Comparison of ENCODE assay signal across 23 cellular contexts in genomic region chr12:14310866-14311265, GRCh38.
"Had no signal": no experiment of that assay in that cellular context is flagged by ENCODE, and none has a peak within 500 bp of the region (broad histone marks: within the 10 kb centered on the region; RNA-seq: fewer than 3 reads in every experiment).

No MANE protein-coding gene starts in this region.

- H3K27me3 Mint-ChIP-seq: activated CD4-positive, alpha-beta memory T cell treated with anti-CD3 and anti-CD28 coated beads for 36 hours; stimulated activated naive CD8-positive, alpha-beta T cell treated with anti-CD3 and anti-CD28 coated beads, Interleukin-15, Interleukin-2, amounts not matched to agents 100 ng/mL and 50 ng/mL, for 24 hours had no signal

- H3K4me3 Mint-ChIP-seq: activated CD4-positive, alpha-beta memory T cell treated with anti-CD3 and anti-CD28 coated beads for 36 hours; activated naive CD4-positive, alpha-beta T cell treated with anti-CD3 and anti-CD28 coated beads for 36 hours; activated T-cell treated with anti-CD3 and anti-CD28 coated beads, Interleukin-2, amount 50 U/mL, for 72 hours; nephron; stimulated activated naive CD8-positive, alpha-beta T cell treated with anti-CD3 and anti-CD28 coated beads, Interleukin-15, Interleukin-2, amounts not matched to agents 100 ng/mL and 50 ng/mL, for 24 hours had no signal

- H3K27me3 ChIP-seq: cardiac muscle cell, gastroesophageal sphincter, neutrophil, ovary, right atrium auricular region, tibial artery had no signal

- DNase-seq: activated CD4-positive, alpha-beta memory T cell treated with anti-CD3 and anti-CD28 coated beads for 36 hours; activated CD4-positive, alpha-beta T cell treated with anti-CD3 and anti-CD28 coated beads for 4 hours; activated CD4-positive, CD25-positive, alpha-beta regulatory T cell; activated effector memory CD4-positive, alpha-beta T cell treated with Interleukin-2 at 50 U/mL for 16 hours; activated naive CD4-positive, alpha-beta T cell treated with anti-CD3 and anti-CD28 coated beads for 36 hours; activated T-cell treated with anti-CD3 and anti-CD28 coated beads, Interleukin-2, amount 50 U/mL, for 72 hours; cortex of kidney; head of caudate nucleus; hypothalamus; left ventricle myocardium inferior; midbrain; ovary; psoas muscle; stimulated activated CD4-positive, alpha-beta T cell treated with anti-CD3 and anti-CD28 coated beads, Interleukin-4, amount 100 ng/mL, for 24 hours; T-helper 9 cell; tibial artery had no signal

- H3K4me1 ChIP-seq: gastroesophageal sphincter, left ventricle myocardium inferior, psoas muscle, right atrium auricular region, tibial artery had no signal

- H3K4me3 ChIP-seq: cardiac muscle cell, gastroesophageal sphincter, left ventricle myocardium inferior, ovary, psoas muscle, right atrium auricular region, tibial artery had no signal

- H3K27ac Mint-ChIP-seq: activated CD4-positive, alpha-beta memory T cell treated with anti-CD3 and anti-CD28 coated beads for 36 hours; activated naive CD4-positive, alpha-beta T cell treated with anti-CD3 and anti-CD28 coated beads for 36 hours; activated T-cell treated with anti-CD3 and anti-CD28 coated beads, Interleukin-2, amount 50 U/mL, for 72 hours; nephron had no signal

- H3K36me3 ChIP-seq: cardiac muscle cell, gastroesophageal sphincter, left ventricle myocardium inferior, neutrophil, ovary, right atrium auricular region, tibial artery had no signal

- ATAC-seq: activated T-cell treated with anti-CD3 and anti-CD28 coated beads, Interleukin-2, amount 50 U/mL, for 72 hours; gastroesophageal sphincter; psoas muscle had no signal

- H3K9me3 Mint-ChIP-seq: activated naive CD4-positive, alpha-beta T cell treated with anti-CD3 and anti-CD28 coated beads for 36 hours had no signal

- H3K9me3 ChIP-seq: neutrophil, ovary, psoas muscle, tibial artery had no signal

- H3K36me3 Mint-ChIP-seq: activated CD4-positive, alpha-beta memory T cell treated with anti-CD3 and anti-CD28 coated beads for 36 hours had no signal

- H3K27ac ChIP-seq: cardiac muscle cell, epithelial cell of prostate, gastroesophageal sphincter, left ventricle myocardium inferior, neutrophil, ovary, psoas muscle, right atrium auricular region, tibial artery had no signal

- H3K4me1 Mint-ChIP-seq: nephron had no signal
